Comparison of ENCODE assay signal across 8 cellular contexts in the genomic region with DNA sequence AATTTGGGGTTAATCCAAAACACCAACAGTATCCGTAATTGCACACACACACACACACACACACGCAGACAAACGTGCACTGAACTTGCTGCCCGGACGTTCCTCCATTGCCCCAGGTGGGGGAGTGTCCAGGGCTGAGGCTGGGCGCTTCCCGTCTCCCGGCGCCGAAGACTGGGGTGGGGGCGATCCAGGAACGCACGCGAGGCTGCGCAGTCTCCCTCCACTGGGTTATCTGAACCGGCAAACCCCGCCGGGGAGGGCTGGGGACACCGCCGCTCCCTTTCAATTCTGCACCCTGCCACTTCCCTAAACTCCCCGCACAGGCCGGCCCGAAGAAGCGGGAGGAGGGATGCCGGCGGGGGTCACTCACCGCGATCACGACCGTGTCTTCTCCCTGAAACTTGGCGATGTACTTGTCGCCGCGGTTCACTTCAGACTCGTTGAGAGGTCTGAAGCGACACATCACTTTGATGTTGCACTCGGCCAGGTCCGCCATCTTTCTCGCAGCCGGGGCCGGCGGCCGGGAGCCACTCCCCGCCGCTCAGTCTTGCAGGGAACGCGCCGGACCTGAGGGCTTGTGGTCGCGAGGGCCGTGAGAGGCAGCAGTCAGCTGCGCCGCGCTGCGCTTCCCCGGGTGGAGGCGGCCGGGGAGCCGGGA. TPM values are rescaled to one million over a fixed set of nuclear protein-coding genes. Genes with fewer than 3 reads are reported as not detected.
A peak's percentile ranks its signal among the peaks of the same experiment; 100 is the strongest.
DNase-seq lines count a peak whose midpoint lies in the region; ATAC-seq and TF ChIP-seq lines count a peak whose summit lies in the region.

No MANE protein-coding gene starts in this region.

- H3K27me3 ChIP-seq in OCI-LY3 (ENCODE audit: low read depth, low read length), result no peaks in the 10 kb centered on the region

- no peaks in the 10 kb centered on the region for H3K36me3 Mint-ChIP-seq in CD14-positive monocyte
- peaks cover 16% of the 10 kb centered on the region for H3K36me3 Mint-ChIP-seq in activated T-helper 1 cell treated with anti-CD3 and anti-CD28 coated beads, Interleukin-12 subunit alpha, Interleukin-12 subunit beta, Interleukin-2, Interleukin-4 antibody, amounts not matched to agents 30 ng/mL and 10 ng/mL and 1 ng/mL, durations not matched to agents 14 hours and 24 hours and 36 hours (ENCODE audit: low read depth)
- no peaks in the 10 kb centered on the region for H3K36me3 Mint-ChIP-seq in naive thymus-derived CD8-positive, alpha-beta T cell

- peak overlapping the region; percentile 95 to 97 for H3K4me3 Mint-ChIP-seq in CD14-positive monocyte
- peak overlapping the region; percentile 94 for H3K4me3 Mint-ChIP-seq in activated T-helper 1 cell treated with anti-CD3 and anti-CD28 coated beads, Interleukin-12 subunit alpha, Interleukin-12 subunit beta, Interleukin-2, Interleukin-4 antibody, amounts not matched to agents 30 ng/mL and 10 ng/mL and 1 ng/mL, durations not matched to agents 14 hours and 24 hours and 36 hours
- H3K4me3 Mint-ChIP-seq in naive thymus-derived CD8-positive, alpha-beta T cell, result peak overlapping the region; percentile 91 to 99 (median 96)

- H3K27ac ChIP-seq in OCI-LY3 (ENCODE audit: low read length), result peak overlapping the region; percentile 73

- H3K9me3 ChIP-seq in OCI-LY3 (ENCODE audit: insufficient read depth, low read length), result no peaks in the 10 kb centered on the region

- no peak for TF ChIP-seq CTCF in CD14-positive monocyte (IDR thresholded peaks at IDR 0.05)
- TF ChIP-seq CTCF in OCI-LY3 (IDR thresholded peaks at IDR 0.05; ENCODE audit: low read depth, low read length), result no peak

- H4K20me1 ChIP-seq in OCI-LY3 (ENCODE audit: insufficient read depth, low read length), result peaks cover 48% of the 10 kb centered on the region

- POLR2A ChIA-PET in naive thymus-derived CD8-positive, alpha-beta T cell (lab: Charles Lee), result interaction anchor here (0.6 to 1.1 kb wide), 2 partner anchors 290 to 1352 kb away, joined by 3 read pairs; no protein-coding TSS in a partner anchor

- H2AFZ ChIP-seq in OCI-LY3 (ENCODE audit: low read depth, low read length), result peak overlapping the region; percentile 56; the same call in 1 of the 2 replicates

- intact Hi-C loops in CD14-positive monocyte (cut with micrococcal nuclease), result loop anchor here (10.0 kb wide), 3 partner anchors 149 to 319 kb away; a partner anchor contains a TSS
- intact Hi-C loops in activated T-helper 1 cell treated with anti-CD3 and anti-CD28 coated beads, Interleukin-12 subunit alpha, Interleukin-12 subunit beta, Interleukin-2, Interleukin-4 antibody, amounts not matched to agents 30 ng/mL and 10 ng/mL and 1 ng/mL, durations not matched to agents 14 hours and 24 hours and 36 hours (cut with micrococcal nuclease), result loop anchor here (1.0 to 10.0 kb wide), 9 partner anchors 9 to 389 kb away; a partner anchor contains a TSS

- DNase-seq in CD14-positive monocyte (ENCODE audit: low spot score) (peak; percentile 74), GM19238 (ENCODE audit: insufficient read length, low spot score) (peak; percentile 41), fibroblast of gingiva (ENCODE audit: low read depth) (peak; percentile 56)
- DNase-seq in activated T-helper 1 cell treated with anti-CD3 and anti-CD28 coated beads, Interleukin-12 subunit alpha, Interleukin-12 subunit beta, Interleukin-2, Interleukin-4 antibody, amounts not matched to agents 30 ng/mL and 10 ng/mL and 1 ng/mL, durations not matched to agents 14 hours and 24 hours and 36 hours (ENCODE audit: low spot score), result peak; percentile 52
- peak in 8 of 10 donors; percentile 39 to 78 (median 50) for DNase-seq in naive thymus-derived CD8-positive, alpha-beta T cell
- DNase-seq in stimulated activated naive CD8-positive, alpha-beta T cell treated with anti-CD3 and anti-CD28 coated beads, Interleukin-15, Interleukin-2, amounts not matched to agents 100 U/mL and 50 U/mL, for 24 hours, result peak; percentile 67

- peak overlapping the region; percentile 96 for H3K4me3 ChIP-seq in OCI-LY3 (ENCODE audit: low read length)

- H3K27ac Mint-ChIP-seq in CD14-positive monocyte, result peak overlapping the region; percentile 89 to 97 (median 92)
- peak overlapping the region; percentile 92 for H3K27ac Mint-ChIP-seq in activated T-helper 1 cell treated with anti-CD3 and anti-CD28 coated beads, Interleukin-12 subunit alpha, Interleukin-12 subunit beta, Interleukin-2, Interleukin-4 antibody, amounts not matched to agents 30 ng/mL and 10 ng/mL and 1 ng/mL, durations not matched to agents 14 hours and 24 hours and 36 hours
- peak overlapping the region; percentile 90 to 99 (median 95) for H3K27ac Mint-ChIP-seq in naive thymus-derived CD8-positive, alpha-beta T cell

- peaks cover 59% of the 10 kb centered on the region for H3K4me1 Mint-ChIP-seq in CD14-positive monocyte
- H3K4me1 Mint-ChIP-seq in activated T-helper 1 cell treated with anti-CD3 and anti-CD28 coated beads, Interleukin-12 subunit alpha, Interleukin-12 subunit beta, Interleukin-2, Interleukin-4 antibody, amounts not matched to agents 30 ng/mL and 10 ng/mL and 1 ng/mL, durations not matched to agents 14 hours and 24 hours and 36 hours (ENCODE audit: low read depth), result peaks cover 45% of the 10 kb centered on the region
- peaks cover 6 to 63% (median 50%) of the 10 kb centered on the region in 4 donors for H3K4me1 Mint-ChIP-seq in naive thymus-derived CD8-positive, alpha-beta T cell

- H3K9ac ChIP-seq in OCI-LY3 (ENCODE audit: low read length), result peak overlapping the region; percentile 90

- peaks cover 0 to 2% (median 0%) of the 10 kb centered on the region in 7 donors for H3K9me3 Mint-ChIP-seq in CD14-positive monocyte
- H3K9me3 Mint-ChIP-seq in activated T-helper 1 cell treated with anti-CD3 and anti-CD28 coated beads, Interleukin-12 subunit alpha, Interleukin-12 subunit beta, Interleukin-2, Interleukin-4 antibody, amounts not matched to agents 30 ng/mL and 10 ng/mL and 1 ng/mL, durations not matched to agents 14 hours and 24 hours and 36 hours, result no peaks in the 10 kb centered on the region
- no peaks in the 10 kb centered on the region for H3K9me3 Mint-ChIP-seq in naive thymus-derived CD8-positive, alpha-beta T cell

- H3K4me2 ChIP-seq in OCI-LY3 (ENCODE audit: low read length), result peak overlapping the region; percentile 82

- H3K27me3 Mint-ChIP-seq in CD14-positive monocyte (ENCODE audit: low read depth in 3 of 3), result peaks cover 0 to 1% (median 0%) of the 10 kb centered on the region in 3 donors
- H3K27me3 Mint-ChIP-seq in activated T-helper 1 cell treated with anti-CD3 and anti-CD28 coated beads, Interleukin-12 subunit alpha, Interleukin-12 subunit beta, Interleukin-2, Interleukin-4 antibody, amounts not matched to agents 30 ng/mL and 10 ng/mL and 1 ng/mL, durations not matched to agents 14 hours and 24 hours and 36 hours (ENCODE audit: insufficient read depth), result no peaks in the 10 kb centered on the region
- H3K27me3 Mint-ChIP-seq in naive thymus-derived CD8-positive, alpha-beta T cell, result no peaks in the 10 kb centered on the region

- peak; percentile 58 for ATAC-seq in HG03354 (IDR thresholded peaks at IDR 0.05; ENCODE audit: poor library complexity, severe bottlenecking, unreplicated experiment)
- ATAC-seq in naive thymus-derived CD8-positive, alpha-beta T cell, result peak; percentile 65 to 69
- peak; percentile 54 for ATAC-seq in stimulated activated naive CD8-positive, alpha-beta T cell treated with anti-CD3 and anti-CD28 coated beads, Interleukin-15, Interleukin-2, amounts not matched to agents 100 U/mL and 50 U/mL, for 24 hours

- peaks cover 3% of the 10 kb centered on the region for H3K36me3 ChIP-seq in OCI-LY3 (replicated peaks; ENCODE audit: low read depth, low read length)

- H3K79me2 ChIP-seq in OCI-LY3 (ENCODE audit: low read length), result peaks cover 57% of the 10 kb centered on the region

- peaks cover 40% of the 10 kb centered on the region for H3K4me1 ChIP-seq in OCI-LY3 (ENCODE audit: low read length)

RNA-seq across cellular contexts. Expression of a gene that starts 0.6 kb away (rescaled TPM):
- 10 to 100 TPM; 18.9 to 32.9 TPM for polyA plus RNA-seq in CD14-positive monocyte
- 80.7 and 83.4 TPM in 2 replicates for total RNA-seq in activated T-helper 1 cell treated with anti-CD3 and anti-CD28 coated beads, Interleukin-12 subunit alpha, Interleukin-12 subunit beta, Interleukin-2, Interleukin-4 antibody, amounts not matched to agents 30 ng/mL and 10 ng/mL and 1 ng/mL, durations not matched to agents 14 hours and 24 hours and 36 hours
- 10 to 100 TPM; 46.6 to 47.8 TPM for total RNA-seq in naive thymus-derived CD8-positive, alpha-beta T cell
- polyA plus RNA-seq in naive thymus-derived CD8-positive, alpha-beta T cell, result 10 to 100 TPM; 17.0 to 19.6 (median 17.9) TPM

Comparison
In these comparisons a context has a peak if more than half of its experiments do, and no peak if none do; other contexts are left out.
1. Peak in every context shown above with its lines: DNase-seq, ATAC-seq, H3K4me3 ChIP-seq and H3K27ac ChIP-seq.